In the genomic region with DNA sequence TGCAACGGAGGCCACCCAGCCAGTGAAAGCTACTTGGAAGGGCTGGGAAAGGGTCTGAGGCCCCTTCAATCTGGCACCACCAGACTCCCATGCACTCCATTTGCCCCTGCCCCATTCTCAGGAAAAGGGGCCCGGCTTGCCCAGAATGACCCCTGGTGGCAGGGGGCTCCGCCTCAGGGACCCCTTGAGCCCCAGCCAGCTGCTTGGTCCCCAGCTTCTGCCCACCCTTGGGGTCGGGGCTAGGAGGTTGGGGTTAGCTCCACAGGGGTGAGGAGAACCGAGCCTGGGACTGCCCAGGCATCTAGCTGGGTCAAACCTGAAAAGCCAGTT, we compare ENCODE assay signal across 10 cellular contexts. TPM values are rescaled to one million over a fixed set of nuclear protein-coding genes. Genes with fewer than 3 reads are reported as not detected.
DNase-seq lines count a peak whose midpoint lies in the region; ATAC-seq and TF ChIP-seq lines count a peak whose summit lies in the region.
"Had no signal": no experiment of that assay in that cellular context is flagged by ENCODE, and none has a peak within 500 bp of the region (broad histone marks: within the 10 kb centered on the region; RNA-seq: fewer than 3 reads in every experiment).

No MANE protein-coding gene starts in this region.

- no peaks in the 10 kb centered on the region for H3K9me3 Mint-ChIP-seq in activated naive CD4-positive, alpha-beta T cell treated with anti-CD3 and anti-CD28 coated beads, Interleukin-2, amount 10 ng/mL, durations not matched to agents 7 days and 5 days
- H3K9me3 Mint-ChIP-seq: central memory CD8-positive, alpha-beta T cell; memory B cell had no signal

- H3K36me3 Mint-ChIP-seq in activated naive CD4-positive, alpha-beta T cell treated with anti-CD3 and anti-CD28 coated beads, Interleukin-2, amount 10 ng/mL, durations not matched to agents 7 days and 5 days = peaks cover 2% of the 10 kb centered on the region
- H3K36me3 Mint-ChIP-seq: memory B cell had no signal

- no peaks in the 10 kb centered on the region for H3K27me3 ChIP-seq in HUES48 (ENCODE audit: control insufficient read depth, insufficient read depth, low read length)
- no peaks in the 10 kb centered on the region for H3K27me3 ChIP-seq in breast epithelium
- H3K27me3 ChIP-seq in right lobe of liver = no peaks in the 10 kb centered on the region
- no peaks in the 10 kb centered on the region for H3K27me3 ChIP-seq in stomach smooth muscle (ENCODE audit: control insufficient read depth in 1 of 2, insufficient read depth in 2 of 2, low read length in 2 of 2)

- H3K27ac Mint-ChIP-seq in activated naive CD4-positive, alpha-beta T cell treated with anti-CD3 and anti-CD28 coated beads, Interleukin-2, amount 10 ng/mL, durations not matched to agents 7 days and 5 days = no peak overlapping the region
- H3K27ac Mint-ChIP-seq: memory B cell had no signal

- H3K36me3 ChIP-seq in HUES48 (ENCODE audit: control insufficient read depth, insufficient read depth, low read length) (no peaks in the 10 kb centered on the region), breast epithelium (no peaks in the 10 kb centered on the region), right lobe of liver (no peaks in the 10 kb centered on the region), stomach smooth muscle (ENCODE audit: control insufficient read depth in 2 of 2, insufficient read depth in 2 of 2, low read length in 2 of 2) (no peaks in the 10 kb centered on the region)

- DNase-seq in breast epithelium (ENCODE audit: low spot score in 2 of 2) (no peak), right lobe of liver (no peak), NCI-H128 (lab: John Stamatoyannopoulos, UW; ENCODE audit: unreplicated experiment) (no peak), putamen (ENCODE audit: low spot score) (no peak)
- no peak for DNase-seq in activated naive CD4-positive, alpha-beta T cell treated with anti-CD3 and anti-CD28 coated beads, Interleukin-2, amount 10 ng/mL, durations not matched to agents 7 days and 5 days

- 75% methylated on average over 3 of the region's 5 CpGs for WGBS in right lobe of liver (ENCODE audit: insufficient coverage, low coverage, low lambda C conversion rate, missing lambda C conversion rate)

- intact Hi-C loops in breast epithelium (cut with DNase I; ENCODE audit: low total_unique reads) (no loop called here), right lobe of liver (cut with DNase I) (no loop called here)

- peaks cover 91% of the 10 kb centered on the region for H3K27me3 Mint-ChIP-seq in activated naive CD4-positive, alpha-beta T cell treated with anti-CD3 and anti-CD28 coated beads, Interleukin-2, amount 10 ng/mL, durations not matched to agents 7 days and 5 days

- H3K4me1 ChIP-seq in HUES48 (ENCODE audit: control insufficient read depth, insufficient read depth, low read length) (peaks cover 38% of the 10 kb centered on the region), breast epithelium (peaks cover 34 to 47% of the 10 kb centered on the region in 2 donors), right lobe of liver (peaks cover 0 to 12% (median 2%) of the 10 kb centered on the region in 4 donors), stomach smooth muscle (ENCODE audit: control insufficient read depth, insufficient read depth, low read length) (peaks cover 78% of the 10 kb centered on the region)

- no peak for TF ChIP-seq POLR2A in breast epithelium (IDR thresholded peaks at IDR 0.05)
- TF ChIP-seq POLR2A in right lobe of liver (IDR thresholded peaks at IDR 0.05) = no peak

- TF ChIP-seq CTCF in breast epithelium (IDR thresholded peaks at IDR 0.05) = no peak
- no peak for TF ChIP-seq CTCF in right lobe of liver (IDR thresholded peaks at IDR 0.05)

- H3K27ac ChIP-seq in HUES48 (ENCODE audit: low read depth, low read length) (peak overlapping the region; percentile 79), breast epithelium (peak overlapping the region; percentile 95 to 96), right lobe of liver (no peak overlapping the region), stomach smooth muscle (ENCODE audit: low read length) (peak overlapping the region; percentile 69)

- H3K4me1 Mint-ChIP-seq in activated naive CD4-positive, alpha-beta T cell treated with anti-CD3 and anti-CD28 coated beads, Interleukin-2, amount 10 ng/mL, durations not matched to agents 7 days and 5 days = peaks cover 8% of the 10 kb centered on the region

- no peak for ATAC-seq in right lobe of liver
- ATAC-seq in HG03135 (IDR thresholded peaks at IDR 0.05; ENCODE audit: unreplicated experiment) = no peak

- peak overlapping the region; percentile 69 for H3K4me3 ChIP-seq in HUES48 (ENCODE audit: low read depth, low read length)
- peak overlapping the region; percentile 72 to 95 (median 74) for H3K4me3 ChIP-seq in breast epithelium
- peak overlapping the region in 2 of 3 donors; percentile 54 to 70 for H3K4me3 ChIP-seq in right lobe of liver
- H3K4me3 ChIP-seq in stomach smooth muscle (ENCODE audit: low read length in 2 of 2) = peak overlapping the region; percentile 50 to 82

- H3K9me3 ChIP-seq in HUES48 (ENCODE audit: control insufficient read depth, insufficient read depth, low read length) (no peaks in the 10 kb centered on the region), breast epithelium (no peaks in the 10 kb centered on the region), right lobe of liver (no peaks in the 10 kb centered on the region), stomach smooth muscle (ENCODE audit: control insufficient read depth in 2 of 2, low read length in 2 of 2) (no peaks in the 10 kb centered on the region)

- CTCF ChIA-PET in activated naive CD4-positive, alpha-beta T cell treated with anti-CD3 and anti-CD28 coated beads, Interleukin-2, amount 10 ng/mL, durations not matched to agents 7 days and 5 days (lab: Charles Lee) = interaction anchor here (26.3 kb wide), 1 partner anchor 24 kb away, joined by 467 read pairs; no protein-coding TSS in a partner anchor

- H3K4me3 Mint-ChIP-seq in activated naive CD4-positive, alpha-beta T cell treated with anti-CD3 and anti-CD28 coated beads, Interleukin-2, amount 10 ng/mL, durations not matched to agents 7 days and 5 days = no peak overlapping the region
- H3K4me3 Mint-ChIP-seq: central memory CD8-positive, alpha-beta T cell had no signal

- H3K9ac ChIP-seq in HUES48 (ENCODE audit: low read depth, low read length) (no peak overlapping the region), stomach smooth muscle (ENCODE audit: low read length in 2 of 2) (peak overlapping the region; percentile 56 to 74)

RNA-seq across cellular contexts. Expression of gene RHBDF1, which starts 1.3 kb away (rescaled TPM):
- total RNA-seq in breast epithelium (10 to 100 TPM; 29.0 to 43.3 (median 42.6) TPM), right lobe of liver (10 to 100 TPM in 1 of 6 experiments, 1 to 10 TPM in 5; 5.0 to 14.3 (median 7.1) TPM)

RNA-seq across cellular contexts. Expression of gene MPG, which starts 6.8 kb away (rescaled TPM):
- 100 to 1,000 TPM in 1 of 3 donors, 10 to 100 TPM in 2; 86.9 to 112 (median 89.1) TPM for total RNA-seq in breast epithelium
- 10 to 100 TPM; 20.7 to 76.4 (median 26.9) TPM for total RNA-seq in right lobe of liver

RNA-seq across cellular contexts. Expression of gene SNRNP25, which starts 17.5 kb away (rescaled TPM):
- total RNA-seq in breast epithelium = 10 to 100 TPM; 17.4 to 23.9 (median 17.9) TPM
- total RNA-seq in right lobe of liver = 10 to 100 TPM; 11.7 to 15.9 (median 14.8) TPM

RNA-seq across cellular contexts. Expression of gene POLR3K, which starts 17.8 kb away (rescaled TPM):
- total RNA-seq in breast epithelium (1 to 10 TPM; 3.8 to 6.9 (median 6.6) TPM), right lobe of liver (1 to 10 TPM; 3.5 to 6.3 (median 4.3) TPM)

Comparison
In these comparisons a context has a peak if more than half of its experiments do, and no peak if none do; other contexts are left out.
1. H3K27ac ChIP-seq: peak in HUES48 (single experiment), breast epithelium (2 of 2) and stomach smooth muscle (single experiment); none in right lobe of liver (0 of 3).
2. Peak in every context shown above with its lines, with median percentiles within 50 percentile points of each other: H3K4me3 ChIP-seq.